Comparison of ENCODE assay signal across 9 cellular contexts in genomic region chr10:50561816-50562215, GRCh38.
DNase-seq lines count a peak whose midpoint lies in the region; TF ChIP-seq lines count a peak whose summit lies in the region.
"Had no signal": no experiment of that assay in that cellular context is flagged by ENCODE, and none has a peak within 500 bp of the region (broad histone marks: within the 10 kb centered on the region; RNA-seq: fewer than 3 reads in every experiment).

No MANE protein-coding gene starts in this region.

- no peaks in the 10 kb centered on the region for H3K4me1 ChIP-seq in colonic mucosa

- H3K27ac ChIP-seq in colonic mucosa: no peak overlapping the region

- intact Hi-C loops in colonic mucosa (cut with DNase I): no loop called here

- TF ChIP-seq CTCF in LNCAP (IDR thresholded peaks at IDR 0.05) (peak; percentile 77), colonic mucosa (IDR thresholded peaks at IDR 0.05) (peak; percentile 61), osteocyte (IDR thresholded peaks at IDR 0.05) (peak; percentile 40)

- no peaks in the 10 kb centered on the region for H3K9me3 Mint-ChIP-seq in osteocyte (ENCODE audit: unreplicated experiment)

- peak; percentile 37 for DNase-seq in DMS53 treated with DMSO at 0.1 percent for 48 hours (lab: John Stamatoyannopoulos, UW; ENCODE audit: unreplicated experiment)
- no peak for DNase-seq in colonic mucosa
- no peak for DNase-seq in osteocyte (ENCODE audit: extremely low spot score, unreplicated experiment)
- DNase-seq in inferior parietal cortex (ENCODE audit: extremely low spot score): no peak
- DNase-seq in islet precursor cell: no peak
- DNase-seq in nucleus accumbens (lab: John Stamatoyannopoulos, UW): no peak
- DNase-seq in kidney glomerular epithelial cell (lab: John Stamatoyannopoulos, UW): no peak

- no peak overlapping the region for H3K4me3 ChIP-seq in colonic mucosa
- H3K4me3 ChIP-seq: skin epidermis had no signal

- no peaks in the 10 kb centered on the region for H3K9me3 ChIP-seq in colonic mucosa

- no peak overlapping the region for H3K9ac ChIP-seq in colonic mucosa (ENCODE audit: low read depth in 2 of 2, low read length in 2 of 2)

- H3K4me1 Mint-ChIP-seq in osteocyte (ENCODE audit: unreplicated experiment): peaks cover 18% of the 10 kb centered on the region

- no peak overlapping the region for H3K4me3 Mint-ChIP-seq in osteocyte (ENCODE audit: unreplicated experiment)

- H3K27me3 Mint-ChIP-seq in osteocyte (ENCODE audit: unreplicated experiment): no peaks in the 10 kb centered on the region

- no peak overlapping the region for H3K27ac Mint-ChIP-seq in osteocyte (ENCODE audit: unreplicated experiment)

- H3K36me3 Mint-ChIP-seq in osteocyte (ENCODE audit: unreplicated experiment): no peaks in the 10 kb centered on the region

- H3K36me3 ChIP-seq in colonic mucosa: no peaks in the 10 kb centered on the region

- H3K27me3 ChIP-seq in colonic mucosa: no peaks in the 10 kb centered on the region
